ENCODE assay signal across 8 cellular contexts in genomic region chr2:95530734-95531133, GRCh38. TPM values are rescaled to one million over a fixed set of nuclear protein-coding genes. Genes with fewer than 3 reads are reported as not detected.
DNase-seq lines count a peak whose midpoint lies in the region; ATAC-seq and TF ChIP-seq lines count a peak whose summit lies in the region.

No MANE protein-coding gene starts in this region.

- no peak overlapping the region for H3K4me3 Mint-ChIP-seq in activated CD4-positive, alpha-beta T cell treated with anti-CD3 and anti-CD28 coated beads for 36 hours
- H3K4me3 Mint-ChIP-seq in activated CD4-positive, alpha-beta T cell treated with anti-CD3 and anti-CD28 coated beads, Interleukin-2, amount 10 ng/mL, durations not matched to agents 7 days and 5 days: no peak overlapping the region

- H3K4me2 ChIP-seq in osteoblast (ENCODE audit: insufficient read depth, low read length): no peak overlapping the region

- peaks cover 49% of the 10 kb centered on the region for H3K36me3 Mint-ChIP-seq in activated CD4-positive, alpha-beta T cell treated with anti-CD3 and anti-CD28 coated beads for 36 hours (ENCODE audit: low read depth)
- peaks cover 36% of the 10 kb centered on the region for H3K36me3 Mint-ChIP-seq in activated CD4-positive, alpha-beta T cell treated with anti-CD3 and anti-CD28 coated beads, Interleukin-2, amount 10 ng/mL, durations not matched to agents 7 days and 5 days (ENCODE audit: low read depth)

- CTCF ChIA-PET in activated CD4-positive, alpha-beta T cell treated with anti-CD3 and anti-CD28 coated beads for 36 hours (lab: Charles Lee): no interaction called here
- CTCF ChIA-PET in activated CD4-positive, alpha-beta T cell treated with anti-CD3 and anti-CD28 coated beads, Interleukin-2, amount 10 ng/mL, durations not matched to agents 7 days and 5 days (lab: Charles Lee): no interaction called here

- H3K4me3 ChIP-seq in osteoblast (ENCODE audit: insufficient read depth, low read length) (no peak overlapping the region), transverse colon (no peak overlapping the region)

- H3K4me1 ChIP-seq in osteoblast (ENCODE audit: insufficient read depth, low read length) (peaks cover 8% of the 10 kb centered on the region), transverse colon (peaks cover 0 to 17% (median 11%) of the 10 kb centered on the region in 4 donors)

- peak; percentile 73 for DNase-seq in activated CD4-positive, alpha-beta T cell treated with anti-CD3 and anti-CD28 coated beads for 36 hours
- DNase-seq in activated CD4-positive, alpha-beta T cell treated with anti-CD3 and anti-CD28 coated beads, Interleukin-2, amount 10 ng/mL, durations not matched to agents 7 days and 5 days: no peak
- peak; percentile 77 for DNase-seq in NCI-H226
- DNase-seq in osteoblast (ENCODE audit: insufficient read length, low spot score, missing footprints): peak; percentile 91
- no peak for DNase-seq in left cardiac atrium
- no peak for DNase-seq in transverse colon
- DNase-seq in NCI-H1092 (lab: John Stamatoyannopoulos, UW): no peak

- ATAC-seq in activated CD4-positive, alpha-beta T cell treated with anti-CD3 and anti-CD28 coated beads for 36 hours: peak; percentile 83
- ATAC-seq in GM21825 (IDR thresholded peaks at IDR 0.05; ENCODE audit: unreplicated experiment) (peak; percentile 63), left cardiac atrium (no peak)

- H3K27me3 Mint-ChIP-seq in activated CD4-positive, alpha-beta T cell treated with anti-CD3 and anti-CD28 coated beads for 36 hours: no peaks in the 10 kb centered on the region
- peaks cover 10% of the 10 kb centered on the region for H3K27me3 Mint-ChIP-seq in activated CD4-positive, alpha-beta T cell treated with anti-CD3 and anti-CD28 coated beads, Interleukin-2, amount 10 ng/mL, durations not matched to agents 7 days and 5 days

- H3K9me3 Mint-ChIP-seq in activated CD4-positive, alpha-beta T cell treated with anti-CD3 and anti-CD28 coated beads for 36 hours (ENCODE audit: low read depth): peaks cover 11% of the 10 kb centered on the region
- H3K9me3 Mint-ChIP-seq in activated CD4-positive, alpha-beta T cell treated with anti-CD3 and anti-CD28 coated beads, Interleukin-2, amount 10 ng/mL, durations not matched to agents 7 days and 5 days: peaks cover 13% of the 10 kb centered on the region

- H3K27ac Mint-ChIP-seq in activated CD4-positive, alpha-beta T cell treated with anti-CD3 and anti-CD28 coated beads for 36 hours: peak overlapping the region; percentile 44
- no peak overlapping the region for H3K27ac Mint-ChIP-seq in activated CD4-positive, alpha-beta T cell treated with anti-CD3 and anti-CD28 coated beads, Interleukin-2, amount 10 ng/mL, durations not matched to agents 7 days and 5 days

- peaks cover 7% of the 10 kb centered on the region for H3K27me3 ChIP-seq in osteoblast (ENCODE audit: insufficient read depth, low read length)
- H3K27me3 ChIP-seq in transverse colon: no peaks in the 10 kb centered on the region

- H4K20me1 ChIP-seq in osteoblast (ENCODE audit: insufficient read depth, low read length): peaks cover 26% of the 10 kb centered on the region

- H3K36me3 ChIP-seq in osteoblast (ENCODE audit: insufficient read depth, low read length): peaks cover 7% of the 10 kb centered on the region
- no peaks in the 10 kb centered on the region for H3K36me3 ChIP-seq in transverse colon

- TF ChIP-seq EP300 in transverse colon (IDR thresholded peaks at IDR 0.05; ENCODE audit: low read depth): no peak

- in situ Hi-C loops in transverse colon (cut with MboI; ENCODE audit: low pct_ligation_motif_present in 1 of 4, low pct_unique_long_range_greater_than_20kb in 1 of 4, low sequenced_read_pairs in 3 of 4): no loop called here

- no peak overlapping the region for H2AFZ ChIP-seq in osteoblast (ENCODE audit: low read length)

- peaks cover 29% of the 10 kb centered on the region for H3K4me1 Mint-ChIP-seq in activated CD4-positive, alpha-beta T cell treated with anti-CD3 and anti-CD28 coated beads for 36 hours
- peaks cover 12% of the 10 kb centered on the region for H3K4me1 Mint-ChIP-seq in activated CD4-positive, alpha-beta T cell treated with anti-CD3 and anti-CD28 coated beads, Interleukin-2, amount 10 ng/mL, durations not matched to agents 7 days and 5 days

- no peak for TF ChIP-seq POLR2A in transverse colon (IDR thresholded peaks at IDR 0.05)

- WGBS in transverse colon (ENCODE audit: low coverage in 1 of 2), 2 donors: 86 to 96% methylated on average over 3 to 9 of the region's 9 CpGs

- H3K9me3 ChIP-seq in osteoblast (ENCODE audit: low read depth, low read length) (no peaks in the 10 kb centered on the region), transverse colon (no peaks in the 10 kb centered on the region)

- TF ChIP-seq CTCF in osteoblast (IDR thresholded peaks at IDR 0.05; ENCODE audit: extremely low read depth, low read depth, low read length): no peak
- TF ChIP-seq CTCF in transverse colon (IDR thresholded peaks at IDR 0.05): no peak

- H3K27ac ChIP-seq in osteoblast (ENCODE audit: low read depth, low read length) (no peak overlapping the region), transverse colon (no peak overlapping the region)

- intact Hi-C loops in activated CD4-positive, alpha-beta T cell treated with anti-CD3 and anti-CD28 coated beads for 36 hours (cut with DNase I, micrococcal nuclease): loop anchor here (1.0 kb wide), 1 partner anchor 9 kb away; no protein-coding TSS in a partner anchor
- intact Hi-C loops in left cardiac atrium (cut with DNase I) (no loop called here), transverse colon (cut with DNase I; ENCODE audit: low total_unique reads) (no loop called here)

- H3K79me2 ChIP-seq in osteoblast (ENCODE audit: insufficient read depth, low read length): peaks cover 7% of the 10 kb centered on the region

- POLR2A ChIA-PET in activated CD4-positive, alpha-beta T cell treated with anti-CD3 and anti-CD28 coated beads for 36 hours (lab: Charles Lee): no interaction called here
- POLR2A ChIA-PET in activated CD4-positive, alpha-beta T cell treated with anti-CD3 and anti-CD28 coated beads, Interleukin-2, amount 10 ng/mL, durations not matched to agents 7 days and 5 days (lab: Charles Lee): no interaction called here

RNA-seq across cellular contexts. Expression of gene TRIM43B, which starts 46.2 kb away (rescaled TPM):
- not detected for total RNA-seq in activated CD4-positive, alpha-beta T cell treated with anti-CD3 and anti-CD28 coated beads for 36 hours
- total RNA-seq in activated CD4-positive, alpha-beta T cell treated with anti-CD3 and anti-CD28 coated beads, Interleukin-2, amount 10 ng/mL, durations not matched to agents 7 days and 5 days: not detected
- total RNA-seq in osteoblast: 0.36 TPM in 1 of 2 replicates, not detected in the other
- not detected for total RNA-seq in left cardiac atrium
- not detected for total RNA-seq in transverse colon

Comparison
In these comparisons a context has a peak if more than half of its experiments do, and no peak if none do; other contexts are left out.
1. DNase-seq: peak in activated CD4-positive, alpha-beta T cell treated with anti-CD3 and anti-CD28 coated beads for 36 hours (single experiment), NCI-H226 (single experiment) and osteoblast (single experiment); none in activated CD4-positive, alpha-beta T cell treated with anti-CD3 and anti-CD28 coated beads, Interleukin-2, amount 10 ng/mL, durations not matched to agents 7 days and 5 days (single experiment), left cardiac atrium (single experiment), transverse colon (single experiment) and NCI-H1092 (single experiment).
2. ATAC-seq: peak in activated CD4-positive, alpha-beta T cell treated with anti-CD3 and anti-CD28 coated beads for 36 hours (single experiment) and GM21825 (single experiment); none in left cardiac atrium (0 of 2).
3. intact Hi-C loops: an anchor here in activated CD4-positive, alpha-beta T cell treated with anti-CD3 and anti-CD28 coated beads for 36 hours (1.0 kb wide); none called in left cardiac atrium and transverse colon.